ENCODE assay signal across 1 cellular context in the genomic region with DNA sequence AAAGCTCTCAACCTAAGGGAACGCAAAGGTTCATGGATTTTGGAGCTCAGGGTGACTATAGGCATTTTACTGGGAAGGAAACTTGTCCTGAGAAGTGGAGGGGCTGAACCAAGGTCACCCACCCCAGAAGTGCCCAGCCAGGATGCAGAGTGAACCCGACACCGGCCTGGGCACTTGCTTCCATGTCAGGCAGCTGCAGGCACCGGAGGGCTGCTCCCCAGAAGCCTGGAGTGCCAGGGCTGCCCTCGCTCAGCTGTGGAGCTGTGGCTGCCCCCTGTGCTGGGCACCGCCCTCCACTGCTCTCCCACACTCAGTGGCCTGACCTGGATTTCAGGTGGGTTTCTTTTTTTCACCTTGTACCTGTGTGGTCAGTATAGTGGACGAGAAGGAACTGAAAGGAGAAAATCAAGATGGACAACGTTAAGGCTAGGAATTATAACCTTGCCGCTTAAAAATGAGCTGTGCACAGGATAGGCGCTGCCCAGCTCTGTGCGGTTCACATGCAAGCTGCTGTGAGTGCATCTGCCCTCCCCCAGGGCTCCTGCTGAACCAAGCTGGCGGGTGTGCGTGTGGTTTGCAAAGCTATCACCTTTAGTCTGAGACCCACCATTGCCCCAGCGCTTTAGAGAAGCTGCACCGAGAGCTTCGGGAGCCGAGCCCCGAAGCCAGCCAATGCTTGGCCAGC.
TF ChIP-seq lines count a peak whose summit lies in the region.

No MANE protein-coding gene starts in this region.

TF ChIP-seq in HepG2, 621 proteins besides CTCF, POLR2A, EP300 and RAD21:
- TF ChIP-seq, protein P1, sequence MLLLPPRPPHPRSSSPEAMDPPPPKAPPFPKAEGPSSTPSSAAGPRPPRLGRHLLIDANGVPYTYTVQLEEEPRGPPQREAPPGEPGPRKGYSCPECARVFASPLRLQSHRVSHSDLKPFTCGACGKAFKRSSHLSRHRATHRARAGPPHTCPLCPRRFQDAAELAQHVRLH (CRISPR knock-in tag; IDR thresholded peaks at IDR 0.05; ENCODE audit: borderline replicate concordance, low read depth) = no peak
- TF ChIP-seq MTA1 (CRISPR knock-in tag; IDR thresholded peaks at IDR 0.05; ENCODE audit: borderline replicate concordance) (no peak), RBAK (CRISPR knock-in tag; IDR thresholded peaks at IDR 0.05) (no peak), ARHGAP35 (CRISPR knock-in tag; IDR thresholded peaks at IDR 0.05; ENCODE audit: borderline replicate concordance) (no peak), ZNF33B (CRISPR knock-in tag; IDR thresholded peaks at IDR 0.05) (no peak), ZNF780A (CRISPR knock-in tag; IDR thresholded peaks at IDR 0.05) (no peak), ZNF121 (CRISPR knock-in tag; IDR thresholded peaks at IDR 0.05) (no peak), ZNF558 (CRISPR knock-in tag; IDR thresholded peaks at IDR 0.05; ENCODE audit: borderline replicate concordance) (no peak)
- TF ChIP-seq, protein P2, sequence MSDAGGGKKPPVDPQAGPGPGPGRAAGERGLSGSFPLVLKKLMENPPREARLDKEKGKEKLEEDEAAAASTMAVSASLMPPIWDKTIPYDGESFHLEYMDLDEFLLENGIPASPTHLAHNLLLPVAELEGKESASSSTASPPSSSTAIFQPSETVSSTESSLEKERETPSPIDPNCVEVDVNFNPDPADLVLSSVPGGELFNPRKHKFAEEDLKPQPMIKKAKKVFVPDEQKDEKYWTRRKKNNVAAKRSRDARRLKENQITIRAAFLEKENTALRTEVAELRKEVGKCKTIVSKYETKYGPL (CRISPR knock-in tag; IDR thresholded peaks at IDR 0.05) = no peak
- TF ChIP-seq, protein P3, sequence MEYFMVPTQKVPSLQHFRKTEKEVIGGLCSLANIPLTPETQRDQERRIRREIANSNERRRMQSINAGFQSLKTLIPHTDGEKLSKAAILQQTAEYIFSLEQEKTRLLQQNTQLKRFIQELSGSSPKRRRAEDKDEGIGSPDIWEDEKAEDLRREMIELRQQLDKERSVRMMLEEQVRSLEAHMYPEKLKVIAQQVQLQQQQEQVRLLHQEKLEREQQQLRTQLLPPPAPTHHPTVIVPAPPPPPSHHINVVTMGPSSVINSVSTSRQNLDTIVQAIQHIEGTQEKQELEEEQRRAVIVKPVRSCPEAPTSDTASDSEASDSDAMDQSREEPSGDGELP (IDR thresholded peaks at IDR 0.05; ENCODE audit: borderline replicate concordance, low read depth) = no peak
- TF ChIP-seq, protein P4, sequence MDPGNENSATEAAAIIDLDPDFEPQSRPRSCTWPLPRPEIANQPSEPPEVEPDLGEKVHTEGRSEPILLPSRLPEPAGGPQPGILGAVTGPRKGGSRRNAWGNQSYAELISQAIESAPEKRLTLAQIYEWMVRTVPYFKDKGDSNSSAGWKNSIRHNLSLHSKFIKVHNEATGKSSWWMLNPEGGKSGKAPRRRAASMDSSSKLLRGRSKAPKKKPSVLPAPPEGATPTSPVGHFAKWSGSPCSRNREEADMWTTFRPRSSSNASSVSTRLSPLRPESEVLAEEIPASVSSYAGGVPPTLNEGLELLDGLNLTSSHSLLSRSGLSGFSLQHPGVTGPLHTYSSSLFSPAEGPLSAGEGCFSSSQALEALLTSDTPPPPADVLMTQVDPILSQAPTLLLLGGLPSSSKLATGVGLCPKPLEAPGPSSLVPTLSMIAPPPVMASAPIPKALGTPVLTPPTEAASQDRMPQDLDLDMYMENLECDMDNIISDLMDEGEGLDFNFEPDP (CRISPR knock-in tag; conservative IDR thresholded peaks at IDR 0.05) = no peak
